1 cellular context compared by ENCODE assay signal in genomic region chr11:119317592-119318239, GRCh38.
TF ChIP-seq lines count a peak whose summit lies in the region.

No MANE protein-coding gene starts in this region.

TF ChIP-seq in HepG2, 621 proteins besides CTCF, POLR2A, EP300 and RAD21 (continued from another document):
- no peak for TF ChIP-seq PRDM10 (CRISPR knock-in tag; IDR thresholded peaks at IDR 0.05; ENCODE audit: low read depth)
- peak; percentile 46 for TF ChIP-seq ZFX (CRISPR knock-in tag; IDR thresholded peaks at IDR 0.05; ENCODE audit: low read depth)
- TF ChIP-seq CEBPB (IDR thresholded peaks at IDR 0.05; ENCODE audit: borderline replicate concordance, low read depth, low read length) = peak; percentile 58; the same call in 1 of the 2 replicates
- TF ChIP-seq ZSCAN21 (CRISPR knock-in tag; IDR thresholded peaks at IDR 0.05; ENCODE audit: borderline replicate concordance) = 0 out of 2 replicates have a peak, but pooled peaks have one; percentile 3
- no peak for TF ChIP-seq ZNF383 (CRISPR knock-in tag; IDR thresholded peaks at IDR 0.05; ENCODE audit: borderline replicate concordance)
- TF ChIP-seq ZNF678 (CRISPR knock-in tag; IDR thresholded peaks at IDR 0.05) = peak; percentile 2; the same call in 1 of the 2 replicates
- TF ChIP-seq GABPB1 (CRISPR knock-in tag; IDR thresholded peaks at IDR 0.05) = no peak
- peak; percentile 65 for TF ChIP-seq CEBPG (CRISPR knock-in tag; IDR thresholded peaks at IDR 0.05)
- no peak for TF ChIP-seq TFDP1 (CRISPR knock-in tag; IDR thresholded peaks at IDR 0.05; ENCODE audit: borderline replicate concordance)
- peak; percentile 46 for TF ChIP-seq SAP130 (CRISPR knock-in tag; IDR thresholded peaks at IDR 0.05; ENCODE audit: low read depth)
- peak; percentile 0 for TF ChIP-seq ZNF407 (CRISPR knock-in tag; IDR thresholded peaks at IDR 0.05; ENCODE audit: not compliant biosample characterization)
- no peak for TF ChIP-seq HNF1A (IDR thresholded peaks at IDR 0.05; ENCODE audit: low read depth)
- no peak for TF ChIP-seq HNF1A (CRISPR knock-in tag; IDR thresholded peaks at IDR 0.05; ENCODE audit: borderline replicate concordance)
- TF ChIP-seq ZNF569 (CRISPR knock-in tag; IDR thresholded peaks at IDR 0.05; ENCODE audit: borderline replicate concordance) = no peak
- TF ChIP-seq POLR2AphosphoS2 (IDR thresholded peaks at IDR 0.05; ENCODE audit: low read depth, low read length) = no peak
- no peak for TF ChIP-seq ZBTB34 (CRISPR knock-in tag; IDR thresholded peaks at IDR 0.05)
- no peak for TF ChIP-seq ZEB1 (IDR thresholded peaks at IDR 0.05; ENCODE audit: insufficient replicate concordance, low read depth)
- no peak for TF ChIP-seq PLRG1 (conservative IDR thresholded peaks at IDR 0.05)
- TF ChIP-seq ZNF350 (CRISPR knock-in tag; IDR thresholded peaks at IDR 0.05; ENCODE audit: borderline replicate concordance, low read depth) = 0 out of 2 replicates have a peak, but pooled peaks have one; percentile 11
- no peak for TF ChIP-seq IRF2 (CRISPR knock-in tag; IDR thresholded peaks at IDR 0.05)
- TF ChIP-seq TMF1 (CRISPR knock-in tag; IDR thresholded peaks at IDR 0.05; ENCODE audit: low read depth) = no peak
- TF ChIP-seq ZFP1 (CRISPR knock-in tag; IDR thresholded peaks at IDR 0.05) = 0 out of 2 replicates have a peak, but pooled peaks have one; percentile 11
- 0 out of 2 replicates have a peak, but pooled peaks have one; percentile 18 for TF ChIP-seq HDAC2 (CRISPR knock-in tag; IDR thresholded peaks at IDR 0.05)
- no peak for TF ChIP-seq ZNF749 (CRISPR knock-in tag; IDR thresholded peaks at IDR 0.05; ENCODE audit: borderline replicate concordance)
- no peak for TF ChIP-seq ZNF335 (CRISPR knock-in tag; IDR thresholded peaks at IDR 0.05)
- no peak for TF ChIP-seq ATF7 (IDR thresholded peaks at IDR 0.05)
- no peak for TF ChIP-seq ATF7 (CRISPR knock-in tag; IDR thresholded peaks at IDR 0.05)
- no peak for TF ChIP-seq NR3C1 (CRISPR knock-in tag; IDR thresholded peaks at IDR 0.05)
- no peak for TF ChIP-seq CHD4 (IDR thresholded peaks at IDR 0.05; ENCODE audit: borderline replicate concordance, low read length)
- TF ChIP-seq DNMT1 (CRISPR knock-in tag; IDR thresholded peaks at IDR 0.05) = no peak
- TF ChIP-seq PATZ1 (CRISPR knock-in tag; IDR thresholded peaks at IDR 0.05) = no peak
- TF ChIP-seq ZNF24 (IDR thresholded peaks at IDR 0.05) = no peak
- no peak for TF ChIP-seq FIP1L1 (IDR thresholded peaks at IDR 0.05; ENCODE audit: borderline replicate concordance, insufficient read depth, low read depth, low read length)
TF ChIP-seq in HepG2: peak in this region for 22.
